Comparison of ENCODE assay signal across 24 cellular contexts in the genomic region with DNA sequence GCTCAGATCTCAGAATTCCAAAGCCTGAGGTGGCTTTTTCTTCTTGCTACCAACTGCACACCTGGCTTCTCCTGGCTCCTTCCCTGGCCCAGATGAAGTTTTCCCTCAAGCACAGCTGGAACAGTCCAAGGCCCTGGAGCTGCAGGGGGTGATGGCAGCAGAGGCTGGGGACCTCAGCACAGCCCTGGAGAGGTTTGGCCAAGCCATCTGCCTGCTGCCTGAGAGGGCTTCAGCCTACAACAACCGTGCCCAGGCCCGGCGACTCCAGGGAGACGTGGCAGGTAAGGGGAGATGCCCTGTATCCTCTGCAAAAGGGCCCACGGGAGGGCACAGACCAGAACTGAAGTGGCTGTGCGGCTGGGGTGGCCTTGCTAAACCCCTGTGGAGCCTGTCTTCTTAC. TPM values are rescaled to one million over a fixed set of nuclear protein-coding genes. Genes with fewer than 3 reads are reported as not detected.
DNase-seq lines count a peak whose midpoint lies in the region; ATAC-seq and TF ChIP-seq lines count a peak whose summit lies in the region.
"Had no signal": no experiment of that assay in that cellular context is flagged by ENCODE, and none has a peak within 500 bp of the region (broad histone marks: within the 10 kb centered on the region; RNA-seq: fewer than 3 reads in every experiment).

No MANE protein-coding gene starts in this region.

- TF ChIP-seq POLR2A in right lobe of liver (IDR thresholded peaks at IDR 0.05) = no peak

- H3K36me3 ChIP-seq in right lobe of liver (no peaks in the 10 kb centered on the region), lower lobe of right lung (peaks cover 20% of the 10 kb centered on the region)
- H3K36me3 ChIP-seq: SJSA1 had no signal

- peak overlapping the region; percentile 79 for H3K4me3 Mint-ChIP-seq in natural killer cell treated with Interleukin-12 subunit alpha and Interleukin-12 subunit beta and Interleukin-15 and Interleukin-18, amount 100 ng/mL, for 72 hours
- H3K4me3 Mint-ChIP-seq in natural killer cell = no peak overlapping the region
- peak overlapping the region; percentile 93 for H3K4me3 Mint-ChIP-seq in type B pancreatic cell
- H3K4me3 Mint-ChIP-seq in endothelial cell (ENCODE audit: unreplicated experiment) = no peak overlapping the region

- H3K27me3 Mint-ChIP-seq in natural killer cell treated with Interleukin-12 subunit alpha and Interleukin-12 subunit beta and Interleukin-15 and Interleukin-18, amount 100 ng/mL, for 72 hours = peaks cover 0 to 2% of the 10 kb centered on the region in 2 donors
- H3K27me3 Mint-ChIP-seq in natural killer cell (ENCODE audit: low read depth in 2 of 2) (no peaks in the 10 kb centered on the region), type B pancreatic cell (no peaks in the 10 kb centered on the region), endothelial cell (ENCODE audit: unreplicated experiment) (peaks cover 28% of the 10 kb centered on the region)
- H3K27me3 Mint-ChIP-seq: CD4-positive, alpha-beta memory T cell had no signal

- peak overlapping the region; percentile 99 for H3K27ac ChIP-seq in VCaP
- H3K27ac ChIP-seq in right lobe of liver = peak overlapping the region in 2 of 3 donors; percentile 86 to 94
- no peak overlapping the region for H3K27ac ChIP-seq in lower lobe of right lung
- H3K27ac ChIP-seq: SJSA1 had no signal

- WGBS in right lobe of liver (ENCODE audit: insufficient coverage, low coverage, low lambda C conversion rate, missing lambda C conversion rate) = 20% methylated on average over 1 of the region's 6 CpGs

- no peak for TF ChIP-seq CTCF in natural killer cell (IDR thresholded peaks at IDR 0.05)
- TF ChIP-seq CTCF in VCaP (conservative IDR thresholded peaks at IDR 0.05) = no peak
- no peak for TF ChIP-seq CTCF in right lobe of liver (IDR thresholded peaks at IDR 0.05)
- TF ChIP-seq CTCF in type B pancreatic cell (conservative IDR thresholded peaks at IDR 0.05) = no peak
- TF ChIP-seq CTCF in lower lobe of right lung (IDR thresholded peaks at IDR 0.05) = no peak
- TF ChIP-seq CTCF in endothelial cell (IDR thresholded peaks at IDR 0.05; ENCODE audit: unreplicated experiment) = no peak

- H3K27ac Mint-ChIP-seq in natural killer cell treated with Interleukin-12 subunit alpha and Interleukin-12 subunit beta and Interleukin-15 and Interleukin-18, amount 100 ng/mL, for 72 hours = no peak overlapping the region
- H3K27ac Mint-ChIP-seq in natural killer cell (no peak overlapping the region), type B pancreatic cell (no peak overlapping the region), endothelial cell (ENCODE audit: unreplicated experiment) (no peak overlapping the region)

- H3K36me3 Mint-ChIP-seq in natural killer cell treated with Interleukin-12 subunit alpha and Interleukin-12 subunit beta and Interleukin-15 and Interleukin-18, amount 100 ng/mL, for 72 hours = peaks cover 7% of the 10 kb centered on the region
- H3K36me3 Mint-ChIP-seq in natural killer cell (no peaks in the 10 kb centered on the region), type B pancreatic cell (peaks cover 9% of the 10 kb centered on the region), endothelial cell (ENCODE audit: low read depth, unreplicated experiment) (peaks cover 13% of the 10 kb centered on the region)

- peaks cover 0 to 71% (median 31%) of the 10 kb centered on the region in 4 donors for H3K4me1 ChIP-seq in right lobe of liver
- peaks cover 27% of the 10 kb centered on the region for H3K4me1 ChIP-seq in lower lobe of right lung

- ATAC-seq in natural killer cell treated with Interleukin-12 subunit alpha and Interleukin-12 subunit beta and Interleukin-15 and Interleukin-18, amount 100 ng/mL, for 72 hours = no peak
- no peak for ATAC-seq in natural killer cell
- ATAC-seq in right lobe of liver = no peak
- no peak for ATAC-seq in HG02885 (IDR thresholded peaks at IDR 0.05; ENCODE audit: poor library complexity, unreplicated experiment)
- no peak for ATAC-seq in lower lobe of right lung

- H3K4me1 Mint-ChIP-seq in natural killer cell treated with Interleukin-12 subunit alpha and Interleukin-12 subunit beta and Interleukin-15 and Interleukin-18, amount 100 ng/mL, for 72 hours (ENCODE audit: low read depth in 2 of 2) = peaks cover 13 to 22% of the 10 kb centered on the region in 2 donors
- peaks cover 33 to 39% of the 10 kb centered on the region in 2 donors for H3K4me1 Mint-ChIP-seq in natural killer cell
- H3K4me1 Mint-ChIP-seq in type B pancreatic cell (ENCODE audit: unreplicated experiment) = peaks cover 17% of the 10 kb centered on the region
- H3K4me1 Mint-ChIP-seq in endothelial cell (ENCODE audit: unreplicated experiment) = peaks cover 15% of the 10 kb centered on the region

- H3K27me3 ChIP-seq in right lobe of liver (no peaks in the 10 kb centered on the region), lower lobe of right lung (ENCODE audit: low read depth) (no peaks in the 10 kb centered on the region)
- H3K27me3 ChIP-seq: SJSA1 had no signal

- H3K9me3 Mint-ChIP-seq in natural killer cell treated with Interleukin-12 subunit alpha and Interleukin-12 subunit beta and Interleukin-15 and Interleukin-18, amount 100 ng/mL, for 72 hours = no peaks in the 10 kb centered on the region
- H3K9me3 Mint-ChIP-seq in natural killer cell (no peaks in the 10 kb centered on the region), type B pancreatic cell (no peaks in the 10 kb centered on the region), endothelial cell (ENCODE audit: unreplicated experiment) (no peaks in the 10 kb centered on the region)

- no peak for DNase-seq in natural killer cell treated with Interleukin-12 subunit alpha and Interleukin-12 subunit beta and Interleukin-15 and Interleukin-18, amount 100 ng/mL, for 72 hours (ENCODE audit: low spot score)
- DNase-seq in natural killer cell (no peak), right lobe of liver (no peak), type B pancreatic cell (ENCODE audit: extremely low spot score, unreplicated experiment) (no peak), lower lobe of right lung (no peak), endothelial cell (ENCODE audit: low spot score) (no peak)
- DNase-seq: C1 segment of cervical spinal cord; CD4-positive, alpha-beta memory T cell; COR-L47; EL; GDM1; Kasumi-1; NCI-H1436; NCI-H187; NCI-H2081 treated with DMSO at 0.1 percent for 48 hours; NCI-H446; NCI-H774; Right ventricle myocardium superior; RPMI8226 had no signal

- H3K4me3 ChIP-seq in right lobe of liver = peak overlapping the region in 2 of 3 donors; percentile 65 to 75
- no peak overlapping the region for H3K4me3 ChIP-seq in lower lobe of right lung
- H3K4me3 ChIP-seq: SJSA1 had no signal

- intact Hi-C loops in natural killer cell (cut with micrococcal nuclease) = no loop called here
- intact Hi-C loops in right lobe of liver (cut with DNase I) = no loop called here
- intact Hi-C loops in lower lobe of right lung (cut with DNase I) = no loop called here

- no peaks in the 10 kb centered on the region for H3K9me3 ChIP-seq in right lobe of liver
- H3K9me3 ChIP-seq in lower lobe of right lung = no peaks in the 10 kb centered on the region

RNA-seq across cellular contexts. Expression of a gene that starts 1.2 kb away (rescaled TPM):
- total RNA-seq in natural killer cell treated with Interleukin-12 subunit alpha and Interleukin-12 subunit beta and Interleukin-15 and Interleukin-18, amount 100 ng/mL, for 72 hours = 1 to 10 TPM; 2.5 to 3.4 TPM
- total RNA-seq in natural killer cell (under 1 TPM in 1 of 3 donors, not detected in 2; 0.43 TPM), right lobe of liver (10 to 100 TPM; 21.5 to 88.3 (median 50.6) TPM), type B pancreatic cell (ENCODE audit: low replicate concordance) (1.6 and 1.8 TPM in 2 replicates), lower lobe of right lung (1.0 TPM), endothelial cell (ENCODE audit: unreplicated experiment) (0.56 TPM)
- total RNA-seq: A172, HT-29, SJSA1 had no signal

RNA-seq across cellular contexts. Expression of a gene that starts 2.5 kb away (rescaled TPM):
- 1 to 10 TPM; 6.9 to 9.8 TPM for total RNA-seq in natural killer cell treated with Interleukin-12 subunit alpha and Interleukin-12 subunit beta and Interleukin-15 and Interleukin-18, amount 100 ng/mL, for 72 hours
- 10 to 100 TPM in 1 of 3 donors, 1 to 10 TPM in 2; 4.1 to 11.0 (median 9.3) TPM for total RNA-seq in natural killer cell
- total RNA-seq in right lobe of liver = 10 to 100 TPM in 5 of 6 experiments, 1 to 10 TPM in 1; 9.2 to 31.0 (median 23.5) TPM
- total RNA-seq in type B pancreatic cell (ENCODE audit: low replicate concordance) = 35.8 and 47.3 TPM in 2 replicates
- 18.3 TPM for total RNA-seq in lower lobe of right lung
- 16.1 TPM for total RNA-seq in endothelial cell (ENCODE audit: unreplicated experiment)

RNA-seq across cellular contexts. Expression of a gene that starts 37.2 kb away (rescaled TPM):
- total RNA-seq in natural killer cell treated with Interleukin-12 subunit alpha and Interleukin-12 subunit beta and Interleukin-15 and Interleukin-18, amount 100 ng/mL, for 72 hours = 10 to 100 TPM; 12.1 to 13.2 TPM
- total RNA-seq in natural killer cell (1 to 10 TPM; 7.2 to 9.8 (median 8.1) TPM), right lobe of liver (1 to 10 TPM; 4.0 to 6.4 (median 5.2) TPM), type B pancreatic cell (ENCODE audit: low replicate concordance) (18.9 and 28.7 TPM in 2 replicates), lower lobe of right lung (18.5 TPM), endothelial cell (ENCODE audit: unreplicated experiment) (19.7 TPM)

RNA-seq across cellular contexts. Expression of a gene that starts 43.7 kb away (rescaled TPM):
- 100 to 1,000 TPM; 152 to 212 TPM for total RNA-seq in natural killer cell treated with Interleukin-12 subunit alpha and Interleukin-12 subunit beta and Interleukin-15 and Interleukin-18, amount 100 ng/mL, for 72 hours
- total RNA-seq in natural killer cell = 10 to 100 TPM; 72.9 to 88.6 (median 88.4) TPM
- total RNA-seq in right lobe of liver = 10 to 100 TPM; 58.3 to 91.7 (median 75.8) TPM
- 139 and 175 TPM in 2 replicates for total RNA-seq in type B pancreatic cell (ENCODE audit: low replicate concordance)
- 122 TPM for total RNA-seq in lower lobe of right lung
- 145 TPM for total RNA-seq in endothelial cell (ENCODE audit: unreplicated experiment)

Comparison
In these comparisons a context has a peak if more than half of its experiments do, and no peak if none do; other contexts are left out.
1. H3K4me3 Mint-ChIP-seq: peak in natural killer cell treated with Interleukin-12 subunit alpha and Interleukin-12 subunit beta and Interleukin-15 and Interleukin-18, amount 100 ng/mL, for 72 hours (single experiment) and type B pancreatic cell (single experiment); none in natural killer cell (single experiment) and endothelial cell (single experiment).